ENCODE assay signal across 23 cellular contexts in genomic region chrX:43008356-43008755, GRCh38.
DNase-seq lines count a peak whose midpoint lies in the region; ATAC-seq, FAIRE-seq and TF ChIP-seq lines count a peak whose summit lies in the region.
"Had no signal": no experiment of that assay in that cellular context is flagged by ENCODE, and none has a peak within 500 bp of the region (broad histone marks: within the 10 kb centered on the region; RNA-seq: fewer than 3 reads in every experiment).

No MANE protein-coding gene starts in this region.

- no peak overlapping the region for H4K8ac ChIP-seq in neuronal stem cell (ENCODE audit: low read depth, low read length)

- peak; percentile 87 for FAIRE-seq in GM19239 (lab: Jason Lieb, UNC)
- FAIRE-seq: G401.6, H54 had no signal

- H2BK5ac ChIP-seq in neuronal stem cell (ENCODE audit: low read length), result no peak overlapping the region

- H3K9me2 ChIP-seq in OCI-LY7 (ENCODE audit: insufficient read depth, low read length), result no peaks in the 10 kb centered on the region
- H3K9me2 ChIP-seq in hepatocyte (replicated peaks; ENCODE audit: insufficient read depth), result no peaks in the 10 kb centered on the region

- intact Hi-C loops in OCI-LY7 (cut with micrococcal nuclease; ENCODE audit: unreplicated experiment) (no loop called here), Calu3 (cut with micrococcal nuclease; ENCODE audit: unreplicated experiment) (no loop called here)
- intact Hi-C loops in naive thymus-derived CD4-positive, alpha-beta T cell (cut with micrococcal nuclease), result no loop called here

- H2AFZ ChIP-seq in OCI-LY7 (ENCODE audit: low read length) (peak overlapping the region; percentile 82; the same call in 1 of the 2 replicates), hepatocyte (peak overlapping the region; percentile 16), neuronal stem cell (ENCODE audit: low read length) (peak overlapping the region; percentile 68)

- H4K91ac ChIP-seq in neuronal stem cell (ENCODE audit: low read depth, low read length, poor library complexity), result no peak overlapping the region

- DNase-seq in GM19239 (ENCODE audit: insufficient read length, low spot score) (no peak), OCI-LY7 (ENCODE audit: low spot score) (no peak), hepatocyte (ENCODE audit: low spot score) (no peak), neuronal stem cell (ENCODE audit: low spot score) (no peak), Calu3 (no peak)
- DNase-seq in naive thymus-derived CD4-positive, alpha-beta T cell, result no peak
- DNase-seq: CD4-positive, CD25-positive, alpha-beta regulatory T cell; COR-L47; IMR-90; NCI-H1105; NCI-H146; NCI-H2029; NCI-H226; NCI-H774; SW 1271 had no signal

- H3K4me1 ChIP-seq in OCI-LY7 (ENCODE audit: insufficient read depth, low read length, poor library complexity, severe bottlenecking), result peaks cover 18% of the 10 kb centered on the region
- no peaks in the 10 kb centered on the region for H3K4me1 ChIP-seq in hepatocyte (ENCODE audit: insufficient read depth)
- no peaks in the 10 kb centered on the region for H3K4me1 ChIP-seq in neuronal stem cell (ENCODE audit: control insufficient read depth in 2 of 2, insufficient read depth in 1 of 2, low read depth in 1 of 2, low read length in 2 of 2)
- H3K4me1 ChIP-seq in naive thymus-derived CD4-positive, alpha-beta T cell (ENCODE audit: control insufficient read depth in 2 of 2, insufficient read depth in 2 of 2, low read length in 2 of 2), result no peaks in the 10 kb centered on the region
- H3K4me1 ChIP-seq: A549, SJSA1 had no signal

- no peak for ATAC-seq in naive thymus-derived CD4-positive, alpha-beta T cell
- ATAC-seq in HG02588 (IDR thresholded peaks at IDR 0.05; ENCODE audit: unreplicated experiment), result no peak
- ATAC-seq in esophagus mucosa, result no peak
- ATAC-seq: A549, Right ventricle myocardium inferior had no signal

- no peak overlapping the region for H2AK5ac ChIP-seq in neuronal stem cell (ENCODE audit: low read depth, low read length)

- H3K27ac ChIP-seq in OCI-LY7 (ENCODE audit: low read depth, low read length, poor library complexity, severe bottlenecking), result no peak overlapping the region
- no peak overlapping the region for H3K27ac ChIP-seq in hepatocyte
- H3K27ac ChIP-seq in neuronal stem cell (replicated peaks; ENCODE audit: low read length), result no peak overlapping the region
- no peak overlapping the region for H3K27ac ChIP-seq in naive thymus-derived CD4-positive, alpha-beta T cell (ENCODE audit: low read depth, low read length)
- H3K27ac ChIP-seq: A549, KMS-11, SJSA1 had no signal

- H2BK15ac ChIP-seq in neuronal stem cell (ENCODE audit: low read length), result no peak overlapping the region

- TF ChIP-seq CTCF in OCI-LY7 (conservative IDR thresholded peaks at IDR 0.05; ENCODE audit: low read length) (no peak), hepatocyte (IDR thresholded peaks at IDR 0.05; ENCODE audit: poor library complexity) (no peak), Calu3 (IDR thresholded peaks at IDR 0.05; ENCODE audit: unreplicated experiment) (no peak)

- no peak overlapping the region for H3K23ac ChIP-seq in neuronal stem cell (ENCODE audit: low read depth, low read length, poor library complexity)

- no peak overlapping the region for H3K9ac ChIP-seq in neuronal stem cell (ENCODE audit: low read depth, low read length, poor library complexity)
- H3K9ac ChIP-seq: KMS-11 had no signal

- H3K79me1 ChIP-seq in neuronal stem cell (ENCODE audit: low read depth, low read length), result no peaks in the 10 kb centered on the region

- no peak overlapping the region for H3K4me3 Mint-ChIP-seq in naive thymus-derived CD4-positive, alpha-beta T cell
- H3K4me3 Mint-ChIP-seq in Calu3 (ENCODE audit: low read depth, unreplicated experiment), result no peak overlapping the region
- H3K4me3 Mint-ChIP-seq: CD4-positive, CD25-positive, alpha-beta regulatory T cell had no signal

- no peaks in the 10 kb centered on the region for H3K79me2 ChIP-seq in OCI-LY7 (ENCODE audit: insufficient read depth, low read depth, low read length)
- no peaks in the 10 kb centered on the region for H3K79me2 ChIP-seq in hepatocyte

- no peak overlapping the region for H2BK120ac ChIP-seq in neuronal stem cell (ENCODE audit: low read depth, low read length)

- no TSS peak for BruUV-seq in OCI-LY7 (replicated peaks; lab: Mats Ljungman, UMichigan)
- BruUV-seq in Calu3 (replicated peaks; lab: Mats Ljungman, UMichigan), result no TSS peak

- 58% methylated on average over 1 of the region's 1 CpG for WGBS in hepatocyte (ENCODE audit: low lambda C conversion rate, missing lambda C conversion rate)
- WGBS in neuronal stem cell (ENCODE audit: extremely low coverage in 2 of 2, insufficient read length in 2 of 2, insufficient replicate concordance in 1 of 2), 2 donors, result no CpG with 5 or more reads among the region's 1 CpG

- H3K27me3 Mint-ChIP-seq in naive thymus-derived CD4-positive, alpha-beta T cell, result no peaks in the 10 kb centered on the region
- no peaks in the 10 kb centered on the region for H3K27me3 Mint-ChIP-seq in Calu3 (ENCODE audit: unreplicated experiment)
- H3K27me3 Mint-ChIP-seq: CD4-positive, CD25-positive, alpha-beta regulatory T cell had no signal

- H3K4me3 ChIP-seq in OCI-LY7 (ENCODE audit: low read depth, low read length, poor library complexity, severe bottlenecking) (no peak overlapping the region), hepatocyte (no peak overlapping the region), neuronal stem cell (ENCODE audit: low read length in 2 of 2) (no peak overlapping the region)
- H3K4me3 ChIP-seq in naive thymus-derived CD4-positive, alpha-beta T cell (ENCODE audit: low read length), result no peak overlapping the region
- H3K4me3 ChIP-seq: A549, SJSA1 had no signal

- no peak overlapping the region for H3K27ac Mint-ChIP-seq in naive thymus-derived CD4-positive, alpha-beta T cell
- no peak overlapping the region for H3K27ac Mint-ChIP-seq in Calu3 (ENCODE audit: unreplicated experiment)

- POLR2A ChIA-PET in OCI-LY7 (lab: Charles Lee), result interaction anchor here (0.7 to 1.1 kb wide), 4 partner anchors 10 to 108 kb away, joined by 3 to 7 read pairs (median 3); no protein-coding TSS in a partner anchor
- POLR2A ChIA-PET in naive thymus-derived CD4-positive, alpha-beta T cell (lab: Charles Lee), result no interaction called here

- H4K20me1 ChIP-seq in OCI-LY7 (ENCODE audit: insufficient read depth, low read length) (no peaks in the 10 kb centered on the region), hepatocyte (ENCODE audit: insufficient read depth, poor library complexity, severe bottlenecking) (no peaks in the 10 kb centered on the region)

- H3K9me3 ChIP-seq in OCI-LY7 (ENCODE audit: low read length) (0 out of 2 replicates have a peak, but pooled peaks cover 7% of the 10 kb centered on the region), hepatocyte (ENCODE audit: low read depth) (no peaks in the 10 kb centered on the region), neuronal stem cell (replicated peaks in 1 of 2; ENCODE audit: control insufficient read depth in 2 of 2, insufficient read depth in 1 of 2, low read depth in 1 of 2, low read length in 2 of 2) (no peaks in the 10 kb centered on the region)
- H3K9me3 ChIP-seq in naive thymus-derived CD4-positive, alpha-beta T cell (ENCODE audit: control insufficient read depth in 2 of 3, low read length in 3 of 3), result no peaks in the 10 kb centered on the region
- H3K9me3 ChIP-seq: A549, SJSA1 had no signal

- no peak overlapping the region for H3K18ac ChIP-seq in neuronal stem cell (ENCODE audit: low read length)

- H3K27me3 ChIP-seq in hepatocyte (no peaks in the 10 kb centered on the region), neuronal stem cell (ENCODE audit: control insufficient read depth in 3 of 3, insufficient read depth in 3 of 3, low read depth in 1 of 3, low read length in 3 of 3) (no peaks in the 10 kb centered on the region)
- no peaks in the 10 kb centered on the region for H3K27me3 ChIP-seq in naive thymus-derived CD4-positive, alpha-beta T cell (ENCODE audit: control insufficient read depth in 2 of 2, insufficient read depth in 2 of 2, low read length in 2 of 2)
- H3K27me3 ChIP-seq: SJSA1 had no signal

- H3K4me2 ChIP-seq in OCI-LY7 (ENCODE audit: low read length) (no peak overlapping the region), hepatocyte (no peak overlapping the region), neuronal stem cell (ENCODE audit: insufficient read depth, low read length, poor library complexity, severe bottlenecking) (no peak overlapping the region)
- H3K4me2 ChIP-seq: A549, KMS-11 had no signal

- H3K36me3 ChIP-seq in OCI-LY7 (ENCODE audit: insufficient read depth, low read length), result no peaks in the 10 kb centered on the region; the same call in 1 of the 2 replicates
- no peaks in the 10 kb centered on the region for H3K36me3 ChIP-seq in hepatocyte (replicated peaks; ENCODE audit: insufficient read depth, low read depth)
- H3K36me3 ChIP-seq in neuronal stem cell (replicated peaks in 1 of 2; ENCODE audit: control insufficient read depth in 2 of 2, insufficient read depth in 2 of 2, low read length in 2 of 2), result no peaks in the 10 kb centered on the region
- H3K36me3 ChIP-seq in naive thymus-derived CD4-positive, alpha-beta T cell (ENCODE audit: control insufficient read depth in 2 of 3, insufficient read depth in 3 of 3, low read length in 3 of 3), result no peaks in the 10 kb centered on the region
- H3K36me3 ChIP-seq: SJSA1 had no signal

- H3K4ac ChIP-seq in neuronal stem cell (ENCODE audit: low read length), result no peak overlapping the region

- peaks cover 0 to 7% (median 0%) of the 10 kb centered on the region in 7 donors for H3K4me1 Mint-ChIP-seq in naive thymus-derived CD4-positive, alpha-beta T cell
- H3K4me1 Mint-ChIP-seq in Calu3 (ENCODE audit: low read depth, unreplicated experiment), result no peaks in the 10 kb centered on the region

- CTCF ChIA-PET in OCI-LY7 (lab: Charles Lee; ENCODE audit: unreplicated experiment), result no interaction called here
- CTCF ChIA-PET in naive thymus-derived CD4-positive, alpha-beta T cell (lab: Charles Lee), result no interaction called here
- CTCF ChIA-PET in Calu3 (lab: Charles Lee), result no interaction called here

- H2BK12ac ChIP-seq in neuronal stem cell (ENCODE audit: low read length), result no peak overlapping the region

- no peaks in the 10 kb centered on the region for H3K36me3 Mint-ChIP-seq in naive thymus-derived CD4-positive, alpha-beta T cell
- no peaks in the 10 kb centered on the region for H3K36me3 Mint-ChIP-seq in Calu3 (ENCODE audit: insufficient read depth, unreplicated experiment)

- no peak overlapping the region for H3K14ac ChIP-seq in neuronal stem cell (ENCODE audit: low read length)

- H3K9me3 Mint-ChIP-seq in naive thymus-derived CD4-positive, alpha-beta T cell, result no peaks in the 10 kb centered on the region
- no peaks in the 10 kb centered on the region for H3K9me3 Mint-ChIP-seq in Calu3 (ENCODE audit: low read depth, unreplicated experiment)

Comparison
In these comparisons a context has a peak if more than half of its experiments do, and no peak if none do; other contexts are left out.
1. H2AFZ ChIP-seq: peak in every context shown above with its lines; median percentile 82 in OCI-LY7; 68 in neuronal stem cell; 16 in hepatocyte.